Comparison of ENCODE assay signal across 8 cellular contexts in the genomic region with DNA sequence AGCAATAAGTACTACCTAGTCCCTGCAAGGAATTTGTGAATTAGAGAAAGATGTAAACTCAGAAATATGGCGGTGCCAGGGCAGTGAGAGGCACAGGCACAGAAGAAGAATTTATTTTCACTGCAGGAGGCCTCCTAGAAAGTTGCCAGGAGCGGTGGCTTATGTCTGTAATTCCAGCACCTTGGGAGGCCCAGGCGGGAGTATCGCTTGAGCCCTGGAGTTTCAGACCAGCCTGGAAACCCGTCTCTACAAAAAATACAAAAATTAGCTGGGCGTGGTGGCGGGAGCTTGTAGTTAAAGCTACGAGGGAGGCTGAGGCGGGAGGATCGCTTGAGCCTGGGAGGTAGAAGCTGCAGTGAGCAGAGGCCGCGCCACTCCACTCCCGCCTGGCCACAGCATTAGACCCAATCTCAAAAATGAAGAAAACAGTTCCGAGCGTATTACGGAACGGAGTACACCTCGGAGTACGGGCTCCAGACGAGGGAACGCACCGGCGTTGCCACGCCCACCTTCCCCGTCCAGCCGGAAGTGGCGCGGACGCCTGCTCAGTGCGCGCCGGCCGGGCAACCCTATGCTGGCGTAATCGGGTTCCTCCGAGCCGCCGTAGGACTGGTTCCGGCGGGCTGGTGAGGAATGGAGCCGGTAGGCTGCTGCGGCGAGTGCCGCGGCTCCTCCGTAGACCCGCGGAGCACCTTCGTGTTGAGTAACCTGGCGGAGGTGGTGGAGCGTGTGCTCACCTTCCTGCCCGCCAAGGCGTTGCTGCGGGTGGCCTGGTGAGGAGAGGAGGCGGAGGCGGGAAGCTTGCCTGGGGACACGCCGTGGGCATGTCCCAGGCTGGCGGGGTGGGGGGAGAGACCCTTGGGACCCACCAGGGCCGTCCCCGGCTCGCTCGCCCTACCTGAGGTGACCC. TPM values are rescaled to one million over a fixed set of nuclear protein-coding genes. Genes with fewer than 3 reads are reported as not detected.
DNase-seq lines count a peak whose midpoint lies in the region; ATAC-seq and TF ChIP-seq lines count a peak whose summit lies in the region.

A gene (plus strand): TSS at position 548 of the 910 bp plus-strand sequence. CDS start 86 bp downstream, at position 634.

- TF ChIP-seq EP300 in tibial nerve (IDR thresholded peaks at IDR 0.05): peak in 1 of 2 donors; percentile 93

- peak; percentile 22 to 52 for TF ChIP-seq POLR2A in tibial nerve (IDR thresholded peaks at IDR 0.05)

- peak within 1 kb of the TSS; percentile 1 for H2BK12ac ChIP-seq in trophoblast cell (ENCODE audit: low read length)

- ATAC-seq in HG02642 (IDR thresholded peaks at IDR 0.05; ENCODE audit: poor library complexity, unreplicated experiment): peak; percentile 96

- H3K4me3 ChIP-seq in GM12875 (ENCODE audit: low read depth, low read length) (peak within 1 kb of the TSS; percentile 81), adipocyte (ENCODE audit: low read length) (peak within 1 kb of the TSS; percentile 99), cardiac muscle cell (peak within 1 kb of the TSS; percentile 70), trophoblast cell (ENCODE audit: low read depth, low read length) (peak within 1 kb of the TSS; percentile 100), tibial nerve (peak within 1 kb of the TSS; percentile 70 to 93 (median 80))

- H3K9ac ChIP-seq in adipocyte (ENCODE audit: low read length) (peak within 1 kb of the TSS; percentile 94), trophoblast cell (ENCODE audit: low read length) (peak within 1 kb of the TSS; percentile 99)

- TF ChIP-seq CTCF in GM12875 (IDR thresholded peaks at IDR 0.05; ENCODE audit: borderline replicate concordance, insufficient read depth, low read depth, low read length) (no peak), cardiac muscle cell (IDR thresholded peaks at IDR 0.05; ENCODE audit: low read depth, low read length) (no peak), tibial nerve (IDR thresholded peaks at IDR 0.05) (peak in 1 of 5 experiments; percentile 22)

- H3K9me3 ChIP-seq in adipocyte (ENCODE audit: control insufficient read depth, low read length): no peaks in the 10 kb centered on the region
- no peaks in the 10 kb centered on the region for H3K9me3 ChIP-seq in cardiac muscle cell (ENCODE audit: low read depth)
- no peaks in the 10 kb centered on the region for H3K9me3 ChIP-seq in trophoblast cell (ENCODE audit: insufficient read depth, low read depth, low read length)
- no peaks in the 10 kb centered on the region for H3K9me3 ChIP-seq in tibial nerve

- H3K4me2 ChIP-seq in trophoblast cell (ENCODE audit: low read length): peak within 1 kb of the TSS; percentile 69

- H2AK5ac ChIP-seq in trophoblast cell (ENCODE audit: low read length): peak within 1 kb of the TSS; percentile 26

- H3K79me1 ChIP-seq in trophoblast cell (ENCODE audit: low read length): peaks cover 15% of the 10 kb centered on the region

- DNase-seq in NCI-H1105 (lab: John Stamatoyannopoulos, UW) (peak; percentile 70), T follicular helper cell (ENCODE audit: low read depth) (peak; percentile 79), adipocyte (ENCODE audit: low read depth) (peak; percentile 97), cardiac muscle cell (ENCODE audit: low read depth in 1 of 2, low spot score in 1 of 2) (peak; percentile 95 to 96), trophoblast cell (peak; percentile 93 to 94), tibial nerve (ENCODE audit: low spot score in 2 of 2) (peak; percentile 76 to 82)

- peak within 1 kb of the TSS; percentile 53 for H3K4ac ChIP-seq in trophoblast cell (ENCODE audit: low read depth, low read length)

- peaks cover 19% of the 10 kb centered on the region for H3K4me1 ChIP-seq in adipocyte (ENCODE audit: control insufficient read depth, insufficient read depth, low read length)
- H3K4me1 ChIP-seq in cardiac muscle cell (ENCODE audit: low read depth): peaks cover 15% of the 10 kb centered on the region
- peaks cover 4 to 15% of the 10 kb centered on the region in 2 experiments for H3K4me1 ChIP-seq in trophoblast cell (ENCODE audit: control insufficient read depth in 1 of 2, insufficient read depth in 2 of 2, low read length in 2 of 2)
- peaks cover 0 to 32% (median 3%) of the 10 kb centered on the region in 4 donors for H3K4me1 ChIP-seq in tibial nerve

- peak within 1 kb of the TSS; percentile 88 for H4K8ac ChIP-seq in trophoblast cell (ENCODE audit: low read depth, low read length)

- peak within 1 kb of the TSS; percentile 82 for H4K91ac ChIP-seq in trophoblast cell (ENCODE audit: low read depth, low read length)

- H3K18ac ChIP-seq in trophoblast cell (ENCODE audit: low read length): peak within 1 kb of the TSS; percentile 58

- H3K36me3 ChIP-seq in adipocyte (ENCODE audit: control insufficient read depth, insufficient read depth, low read length, severe bottlenecking) (peaks cover 18% of the 10 kb centered on the region), cardiac muscle cell (peaks cover 2% of the 10 kb centered on the region), trophoblast cell (ENCODE audit: control insufficient read depth in 1 of 2, insufficient read depth in 2 of 2, low read length in 2 of 2) (peaks cover 0 to 5% of the 10 kb centered on the region in 2 experiments), tibial nerve (peaks cover 0 to 8% (median 0%) of the 10 kb centered on the region in 3 donors)

- H3K27ac ChIP-seq in cardiac muscle cell (peak within 1 kb of the TSS; percentile 86), trophoblast cell (ENCODE audit: low read depth, low read length) (peak within 1 kb of the TSS; percentile 96), tibial nerve (peak within 1 kb of the TSS; percentile 65 to 79 (median 78))

- peak within 1 kb of the TSS; percentile 89 for H2BK5ac ChIP-seq in trophoblast cell (ENCODE audit: low read depth, low read length, poor library complexity)

- peaks cover 12% of the 10 kb centered on the region for H3K79me2 ChIP-seq in trophoblast cell (ENCODE audit: control insufficient read depth, insufficient read depth, low read length, poor library complexity)

- no peak within 1 kb of the TSS for H3K23ac ChIP-seq in trophoblast cell (ENCODE audit: low read length)

- H3K27me3 ChIP-seq in adipocyte (replicated peaks; ENCODE audit: control insufficient read depth, insufficient read depth, low read length) (no peaks in the 10 kb centered on the region), cardiac muscle cell (no peaks in the 10 kb centered on the region), trophoblast cell (ENCODE audit: insufficient read depth, low read length) (no peaks in the 10 kb centered on the region), tibial nerve (no peaks in the 10 kb centered on the region)

- H2BK120ac ChIP-seq in trophoblast cell (ENCODE audit: insufficient read depth, low read length, poor library complexity): peak within 1 kb of the TSS; percentile 67

- peak within 1 kb of the TSS; percentile 33 for H2AFZ ChIP-seq in trophoblast cell (ENCODE audit: insufficient read depth, low read length, poor library complexity)

- no CpG with 5 or more reads among the region's 63 CpGs for WGBS in trophoblast cell (ENCODE audit: extremely low coverage, insufficient coverage, insufficient read length)
- WGBS in tibial nerve, 2 donors: 4% methylated on average over 41 to 53 of the region's 63 CpGs

- H4K12ac ChIP-seq in trophoblast cell (ENCODE audit: low read depth, low read length): peak within 1 kb of the TSS; percentile 62

- peak within 1 kb of the TSS; percentile 82 for H3K14ac ChIP-seq in trophoblast cell (ENCODE audit: low read length)

RNA-seq across cellular contexts. Expression of the gene that starts here (rescaled TPM):
- 34.7 and 35.7 TPM in 2 replicates for total RNA-seq in cardiac muscle cell
- polyA plus RNA-seq in cardiac muscle cell: 50.9 and 77.0 TPM in 2 replicates
- 39.6 and 40.5 TPM in 2 replicates for polyA plus RNA-seq in trophoblast cell (2013)
- 10 to 100 TPM in 3 of 4 donors, 1 to 10 TPM in 1; 9.9 to 16.7 (median 11.8) TPM for total RNA-seq in tibial nerve

Comparison
In these comparisons a context has a peak if more than half of its experiments do, and no peak if none do; other contexts are left out.
1. Peak in every context shown above with its lines: DNase-seq, ATAC-seq, H3K4me3 ChIP-seq and H3K27ac ChIP-seq.